In genomic region chr1:152462636-152463035, GRCh38 we compare ENCODE assay signal across 31 cellular contexts. TPM values are rescaled to one million over a fixed set of nuclear protein-coding genes. Genes with fewer than 3 reads are reported as not detected.
"Had no signal": no experiment of that assay in that cellular context is flagged by ENCODE, and none has a peak within 500 bp of the region (broad histone marks: within the 10 kb centered on the region; RNA-seq: fewer than 3 reads in every experiment).

No MANE protein-coding gene starts in this region.

- H3K27me3 Mint-ChIP-seq: type B pancreatic cell had no signal

- H3K27ac Mint-ChIP-seq: stimulated activated effector memory CD8-positive, alpha-beta T cell treated with anti-CD3 and anti-CD28 coated beads, Interleukin-12 subunit alpha, Interleukin-12 subunit beta, amount 100 ng/mL, for 72 hours; stimulated activated memory B cell treated with anti-CD40 and anti-IgM and Interleukin-4, amounts not matched to agents 10 μg/mL and 1 μg/mL and 100 μg/mL, for 72 hours; stimulated activated naive B cell treated with anti-CD40 and anti-IgM and Interleukin-4, amounts not matched to agents 10 μg/mL and 1 μg/mL and 100 μg/mL, for 72 hours; stimulated activated naive CD8-positive, alpha-beta T cell treated with anti-CD3 and anti-CD28 coated beads, Interleukin-15, amount 100 ng/mL, for 72 hours; stimulated activated naive CD8-positive, alpha-beta T cell treated with anti-CD3 and anti-CD28 coated beads, Interleukin-15, Interleukin-2, amounts not matched to agents 100 ng/mL and 50 ng/mL, for 24 hours; type B pancreatic cell had no signal

- H3K36me3 Mint-ChIP-seq: stimulated activated effector memory CD8-positive, alpha-beta T cell treated with anti-CD3 and anti-CD28 coated beads, Interleukin-12 subunit alpha, Interleukin-12 subunit beta, amount 100 ng/mL, for 72 hours; stimulated activated memory B cell treated with anti-CD40 and anti-IgM and Interleukin-4, amounts not matched to agents 10 μg/mL and 1 μg/mL and 100 μg/mL, for 72 hours; type B pancreatic cell had no signal

- DNase-seq: stimulated activated CD4-positive, alpha-beta T cell treated with anti-CD3 and anti-CD28 coated beads, Interleukin-2, amount 100 ng/mL, for 48 hours; stimulated activated CD4-positive, alpha-beta T cell treated with anti-CD3 and anti-CD28 coated beads, Interleukin-4, amount 100 ng/mL, for 1 hour; stimulated activated CD4-positive, alpha-beta T cell treated with anti-CD3 and anti-CD28 coated beads, Interleukin-4, amount 100 ng/mL, for 24 hours; stimulated activated CD4-positive, alpha-beta T cell treated with anti-CD3 and anti-CD28 coated beads, Interleukin-4, amount 100 ng/mL, for 4 hours; stimulated activated CD8-positive, alpha-beta memory T cell treated with anti-CD3 and anti-CD28 coated beads, Interleukin-4, amount 100 ng/mL, for 48 hours; stimulated activated naive B cell treated with anti-CD40 and anti-IgM and Interleukin-4, amounts not matched to agents 10 μg/mL and 1 μg/mL and 100 μg/mL, for 72 hours; stimulated activated naive CD4-positive, alpha-beta T cell; stimulated activated naive CD4-positive, alpha-beta T cell treated with Interleukin-2 at 50 U/mL for 16 hours; stimulated activated naive CD8-positive, alpha-beta T cell treated with anti-CD3 and anti-CD28 coated beads, Interleukin-15, amount 100 ng/mL, for 72 hours; stimulated activated naive CD8-positive, alpha-beta T cell treated with anti-CD3 and anti-CD28 coated beads, Interleukin-15, Interleukin-2, amounts not matched to agents 100 U/mL and 50 U/mL, for 24 hours; stomach; substantia nigra; testis; thyroid gland; tibial artery; transverse colon; trophoblast cell; upper lobe of right lung; uterus had no signal

- H3K9me3 Mint-ChIP-seq: stimulated activated naive CD8-positive, alpha-beta T cell treated with anti-CD3 and anti-CD28 coated beads, Interleukin-15, Interleukin-2, amounts not matched to agents 100 ng/mL and 50 ng/mL, for 24 hours had no signal

- H3K4me3 Mint-ChIP-seq: stimulated activated effector memory CD8-positive, alpha-beta T cell treated with anti-CD3 and anti-CD28 coated beads, Interleukin-12 subunit alpha, Interleukin-12 subunit beta, amount 100 ng/mL, for 72 hours; stimulated activated memory B cell treated with anti-CD40 and anti-IgM and Interleukin-4, amounts not matched to agents 10 μg/mL and 1 μg/mL and 100 μg/mL, for 72 hours; stimulated activated naive B cell treated with anti-CD40 and anti-IgM and Interleukin-4, amounts not matched to agents 10 μg/mL and 1 μg/mL and 100 μg/mL, for 72 hours; stimulated activated naive CD8-positive, alpha-beta T cell treated with anti-CD3 and anti-CD28 coated beads, Interleukin-15, amount 100 ng/mL, for 72 hours; stimulated activated naive CD8-positive, alpha-beta T cell treated with anti-CD3 and anti-CD28 coated beads, Interleukin-15, Interleukin-2, amounts not matched to agents 100 ng/mL and 50 ng/mL, for 24 hours; type B pancreatic cell had no signal

RNA-seq across cellular contexts. Expression of gene LCE5A, which starts 48.0 kb away (rescaled TPM):
- total RNA-seq: stomach, subcutaneous adipose tissue, temporal lobe, thoracic aorta, thyroid gland, tibial nerve, transverse colon, upper lobe of left lung, upper lobe of right lung, ureter, urinary bladder, uterus, vagina had no signal

RNA-seq across cellular contexts. Expression of gene CRNN, which starts 48.6 kb away (rescaled TPM):
- total RNA-seq: subcutaneous adipose tissue, temporal lobe, thoracic aorta, thyroid gland, tibial nerve, transverse colon, upper lobe of left lung, upper lobe of right lung, ureter, urinary bladder had no signal

RNA-seq across cellular contexts. Expression of gene CRCT1, which starts 51.6 kb away (rescaled TPM):
- total RNA-seq: stomach, subcutaneous adipose tissue, temporal lobe, testis, thoracic aorta, thyroid gland, tibial nerve, transverse colon, upper lobe of left lung, upper lobe of right lung, ureter, urinary bladder, uterus had no signal
